ENCODE assay signal across 10 cellular contexts in the genomic region with DNA sequence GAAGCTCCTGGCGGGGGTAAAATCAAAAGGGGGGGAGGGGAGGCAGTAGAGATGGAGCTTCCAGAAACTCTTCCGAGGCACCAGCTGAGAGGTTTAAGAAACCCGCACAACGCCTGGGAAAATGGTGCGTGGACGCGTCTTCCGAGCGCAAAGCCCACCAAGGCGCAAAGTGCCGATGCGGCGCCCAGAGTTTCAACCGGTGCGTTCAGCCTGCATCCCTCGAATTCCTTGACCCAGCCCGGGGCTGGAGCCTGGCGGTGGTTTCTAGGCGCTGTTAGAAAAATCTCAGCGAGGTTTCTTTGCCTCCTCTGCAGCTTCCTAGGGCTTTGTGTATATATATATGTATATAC. TPM values are rescaled to one million over a fixed set of nuclear protein-coding genes. Genes with fewer than 3 reads are reported as not detected.
DNase-seq lines count a peak whose midpoint lies in the region; ATAC-seq, FAIRE-seq and TF ChIP-seq lines count a peak whose summit lies in the region.
"Had no signal": no experiment of that assay in that cellular context is flagged by ENCODE, and none has a peak within 500 bp of the region (broad histone marks: within the 10 kb centered on the region; RNA-seq: fewer than 3 reads in every experiment).

No MANE protein-coding gene starts in this region.

- H3K4me3 ChIP-seq in astrocyte (ENCODE audit: insufficient read depth, low read depth, low read length) (peak overlapping the region; percentile 57), thymus (ENCODE audit: low read length) (peak overlapping the region; percentile 35), PC-9 (no peak overlapping the region)

- H2AFZ ChIP-seq in astrocyte (ENCODE audit: low read depth, low read length) = peak overlapping the region; percentile 58
- no peak overlapping the region for H2AFZ ChIP-seq in PC-9

- no peaks in the 10 kb centered on the region for H3K79me2 ChIP-seq in astrocyte (ENCODE audit: insufficient read depth, low read length)
- H3K79me2 ChIP-seq in PC-9 (ENCODE audit: low read depth) = no peaks in the 10 kb centered on the region

- 5% methylated on average over 20 of the region's 20 CpGs for WGBS in thymus

- peaks cover 52% of the 10 kb centered on the region for H3K27me3 Mint-ChIP-seq in activated T-cell treated with anti-CD3 and anti-CD28 coated beads, Interleukin-2, amount 50 U/mL, for 4 hours (ENCODE audit: low read depth)
- H3K27me3 Mint-ChIP-seq in astrocyte (ENCODE audit: low read depth, unreplicated experiment) = peaks cover 38% of the 10 kb centered on the region
- H3K27me3 Mint-ChIP-seq in activated CD8-positive, alpha-beta memory T cell treated with anti-CD3 and anti-CD28 coated beads, Interleukin-2, amount 10 ng/mL, durations not matched to agents 7 days and 5 days = peaks cover 62% of the 10 kb centered on the region

- ATAC-seq in activated T-cell treated with anti-CD3 and anti-CD28 coated beads, Interleukin-2, amount 50 U/mL, for 4 hours = no peak
- ATAC-seq in activated CD8-positive, alpha-beta memory T cell treated with anti-CD3 and anti-CD28 coated beads, Interleukin-2, amount 10 ng/mL, durations not matched to agents 7 days and 5 days = no peak
- ATAC-seq: left colon had no signal

- H3K4me2 ChIP-seq in astrocyte (ENCODE audit: low read length) = peak overlapping the region; percentile 92
- H3K4me2 ChIP-seq in PC-9 = no peak overlapping the region

- peak overlapping the region; percentile 59 for H3K4me3 Mint-ChIP-seq in activated T-cell treated with anti-CD3 and anti-CD28 coated beads, Interleukin-2, amount 50 U/mL, for 4 hours
- H3K4me3 Mint-ChIP-seq in astrocyte (ENCODE audit: unreplicated experiment) = peak overlapping the region; percentile 79
- H3K4me3 Mint-ChIP-seq in activated CD8-positive, alpha-beta memory T cell treated with anti-CD3 and anti-CD28 coated beads, Interleukin-2, amount 10 ng/mL, durations not matched to agents 7 days and 5 days = no peak overlapping the region

- H3F3A ChIP-seq in PC-9 (ENCODE audit: insufficient read depth, low read depth) = no peaks in the 10 kb centered on the region

- BruUV-seq in PC-9 (replicated peaks; lab: Mats Ljungman, UMichigan) = no TSS peak

- POLR2A ChIA-PET in PC-9 (lab: Charles Lee; ENCODE audit: unreplicated experiment) = no interaction called here

- H4K20me1 ChIP-seq in astrocyte (ENCODE audit: insufficient read depth, low read length) = no peaks in the 10 kb centered on the region
- no peaks in the 10 kb centered on the region for H4K20me1 ChIP-seq in PC-9 (ENCODE audit: insufficient read depth)

- intact Hi-C loops in PC-9 (cut with micrococcal nuclease; ENCODE audit: unreplicated experiment) = no loop called here

- no peak for TF ChIP-seq CTCF in astrocyte (IDR thresholded peaks at IDR 0.05; ENCODE audit: insufficient read depth, low read depth, low read length)
- TF ChIP-seq CTCF in PC-9 (conservative IDR thresholded peaks at IDR 0.05) = no peak

- H3K27me3 ChIP-seq in astrocyte (ENCODE audit: insufficient read depth, low read length) (peaks cover 37% of the 10 kb centered on the region), thymus (ENCODE audit: control insufficient read depth, insufficient read depth) (peaks cover 43% of the 10 kb centered on the region), PC-9 (ENCODE audit: insufficient read depth, low read depth) (0 out of 2 replicates have a peak, but pooled peaks cover 4% of the 10 kb centered on the region)

- no peak for FAIRE-seq in astrocyte (lab: Jason Lieb, UNC)

- no peak overlapping the region for H3K27ac Mint-ChIP-seq in astrocyte (ENCODE audit: unreplicated experiment)
- H3K27ac Mint-ChIP-seq in activated CD8-positive, alpha-beta memory T cell treated with anti-CD3 and anti-CD28 coated beads, Interleukin-2, amount 10 ng/mL, durations not matched to agents 7 days and 5 days = no peak overlapping the region

- H3K36me3 Mint-ChIP-seq in activated T-cell treated with anti-CD3 and anti-CD28 coated beads, Interleukin-2, amount 50 U/mL, for 4 hours (ENCODE audit: insufficient read depth) = no peaks in the 10 kb centered on the region
- H3K36me3 Mint-ChIP-seq in astrocyte (ENCODE audit: low read depth, unreplicated experiment) = no peaks in the 10 kb centered on the region
- H3K36me3 Mint-ChIP-seq in activated CD8-positive, alpha-beta memory T cell treated with anti-CD3 and anti-CD28 coated beads, Interleukin-2, amount 10 ng/mL, durations not matched to agents 7 days and 5 days = no peaks in the 10 kb centered on the region

- peaks cover 6% of the 10 kb centered on the region for H3K4me1 ChIP-seq in astrocyte (ENCODE audit: insufficient read depth, low read length)
- no peaks in the 10 kb centered on the region for H3K4me1 ChIP-seq in thymus (ENCODE audit: control insufficient read depth, insufficient read depth, low read length)
- no peaks in the 10 kb centered on the region for H3K4me1 ChIP-seq in PC-9 (replicated peaks; ENCODE audit: insufficient read depth)
- H3K4me1 ChIP-seq: Caco-2 had no signal

- H3K9me3 ChIP-seq in astrocyte (ENCODE audit: insufficient read depth, low read depth, low read length) (no peaks in the 10 kb centered on the region), thymus (ENCODE audit: control insufficient read depth) (no peaks in the 10 kb centered on the region), PC-9 (ENCODE audit: insufficient read depth, low read depth) (no peaks in the 10 kb centered on the region)
- H3K9me3 ChIP-seq: Caco-2 had no signal

- CTCF ChIA-PET in PC-9 (lab: Charles Lee) = no interaction called here
- CTCF ChIA-PET in activated CD8-positive, alpha-beta memory T cell treated with anti-CD3 and anti-CD28 coated beads, Interleukin-2, amount 10 ng/mL, durations not matched to agents 7 days and 5 days (lab: Charles Lee) = no interaction called here

- no peaks in the 10 kb centered on the region for H3K9me3 Mint-ChIP-seq in activated T-cell treated with anti-CD3 and anti-CD28 coated beads, Interleukin-2, amount 50 U/mL, for 4 hours
- H3K9me3 Mint-ChIP-seq in astrocyte (ENCODE audit: unreplicated experiment) = no peaks in the 10 kb centered on the region
- no peaks in the 10 kb centered on the region for H3K9me3 Mint-ChIP-seq in activated CD8-positive, alpha-beta memory T cell treated with anti-CD3 and anti-CD28 coated beads, Interleukin-2, amount 10 ng/mL, durations not matched to agents 7 days and 5 days (ENCODE audit: low read depth)

- H3K4me1 Mint-ChIP-seq in activated T-cell treated with anti-CD3 and anti-CD28 coated beads, Interleukin-2, amount 50 U/mL, for 4 hours (ENCODE audit: low read depth) = peaks cover 7% of the 10 kb centered on the region
- peaks cover 1% of the 10 kb centered on the region for H3K4me1 Mint-ChIP-seq in astrocyte (ENCODE audit: low read depth, unreplicated experiment)
- H3K4me1 Mint-ChIP-seq in activated CD8-positive, alpha-beta memory T cell treated with anti-CD3 and anti-CD28 coated beads, Interleukin-2, amount 10 ng/mL, durations not matched to agents 7 days and 5 days = peaks cover 3% of the 10 kb centered on the region

- DNase-seq in activated T-cell treated with anti-CD3 and anti-CD28 coated beads, Interleukin-2, amount 50 U/mL, for 4 hours = no peak
- no peak for DNase-seq in activated T-cell treated with anti-CD3 and anti-CD28 coated beads, Interleukin-2, amount 50 U/mL, for 1 hour
- DNase-seq in astrocyte (ENCODE audit: low read depth) = no peak
- peak; percentile 75 for DNase-seq in islet precursor cell
- no peak for DNase-seq in C1 segment of cervical spinal cord (lab: John Stamatoyannopoulos, UW)
- no peak for DNase-seq in PC-9
- no peak for DNase-seq in activated CD8-positive, alpha-beta memory T cell treated with anti-CD3 and anti-CD28 coated beads, Interleukin-2, amount 10 ng/mL, durations not matched to agents 7 days and 5 days
- DNase-seq: Caco-2, left colon had no signal

- H3K36me3 ChIP-seq in astrocyte (ENCODE audit: insufficient read depth, low read length) (no peaks in the 10 kb centered on the region), thymus (ENCODE audit: control insufficient read depth, insufficient read depth) (no peaks in the 10 kb centered on the region), PC-9 (ENCODE audit: low read depth) (no peaks in the 10 kb centered on the region)

- no peaks in the 10 kb centered on the region for H3K9me2 ChIP-seq in PC-9 (ENCODE audit: insufficient read depth)

- H3K9ac ChIP-seq in astrocyte (ENCODE audit: low read length) = no peak overlapping the region

- no peak overlapping the region for H3K27ac ChIP-seq in astrocyte (ENCODE audit: low read depth, low read length)
- no peak overlapping the region for H3K27ac ChIP-seq in thymus (ENCODE audit: low read depth)
- H3K27ac ChIP-seq in PC-9 = no peak overlapping the region

RNA-seq across cellular contexts. Expression of gene PLPPR5, which starts 0.5 kb away (rescaled TPM):
- total RNA-seq in activated T-cell treated with anti-CD3 and anti-CD28 coated beads, Interleukin-2, amount 50 U/mL, for 4 hours = not detected
- total RNA-seq in astrocyte (0.09 and 0.12 TPM in 2 replicates), PC-9 (2021) (not detected in 2 replicates)
- 0.43 TPM for polyA plus RNA-seq in thymus
- not detected for total RNA-seq in activated CD8-positive, alpha-beta memory T cell treated with anti-CD3 and anti-CD28 coated beads, Interleukin-2, amount 10 ng/mL, durations not matched to agents 7 days and 5 days
- total RNA-seq: Caco-2, left colon had no signal
